In genomic region chr16:14186007-14186953, GRCh38 we compare ENCODE assay signal across 8 cellular contexts.
DNase-seq lines count a peak whose midpoint lies in the region; ATAC-seq, FAIRE-seq and TF ChIP-seq lines count a peak whose summit lies in the region.

No MANE protein-coding gene starts in this region.

- intact Hi-C loops in K562 (cut with micrococcal nuclease): loop anchor here (10.0 kb wide), 1 partner anchor 111 kb away; the partner anchor contains the start of gene MRTFB

- TF ChIP-seq RAD21 in K562 (CRISPR knock-in tag; conservative IDR thresholded peaks at IDR 0.05 in 1 of 2, IDR thresholded peaks at IDR 0.05 in 1 of 2): peak in 1 of 2 experiments; percentile 29; a peak in 2 of 4 replicates

- H3K9me1 ChIP-seq in K562 (ENCODE audit: control insufficient read depth, insufficient read depth, low read length): no peaks in the 10 kb centered on the region

- BruUV-seq in K562 (replicated peaks; lab: Mats Ljungman, UMichigan): no TSS peak

- H3K36me3 ChIP-seq in K562 (ENCODE audit: control insufficient read depth, insufficient read depth, low read length): no peaks in the 10 kb centered on the region

- peaks cover 0 to 9% of the 10 kb centered on the region in 2 experiments; a peak in 1 of 5 replicates for H3K4me1 ChIP-seq in K562 (replicated peaks in 1 of 2; ENCODE audit: control insufficient read depth in 2 of 2, insufficient read depth in 2 of 2, low read length in 2 of 2)

- FAIRE-seq in K562 (lab: Jason Lieb, UNC): peak; percentile 15

- no peaks in the 10 kb centered on the region for H3K27me3 ChIP-seq in K562 (ENCODE audit: control insufficient read depth in 2 of 2, insufficient read depth in 2 of 2, low read length in 2 of 2)

- H3K4me2 ChIP-seq in K562 (ENCODE audit: insufficient read depth, low read length): no peak overlapping the region

- DNase-seq in EL: peak; percentile 63
- DNase-seq in NCI-H2029 (lab: John Stamatoyannopoulos, UW): peak; percentile 47
- DNase-seq in K562 (ENCODE audit: extremely low read depth in 1 of 4, low spot score in 3 of 4): peak in 1 of 4 experiments; percentile 18
- peak; percentile 65 for DNase-seq in inferior parietal cortex (ENCODE audit: extremely low spot score)
- no peak for DNase-seq in GM19238 (ENCODE audit: insufficient read length, low spot score)
- no peak for DNase-seq in activated CD4-positive, alpha-beta T cell treated with anti-CD3 and anti-CD28 coated beads for 4 hours

- in situ Hi-C loops in K562 (cut with MboI): no loop called here

- ATAC-seq in K562: peak; percentile 57
- no peak for ATAC-seq in HG03460 (IDR thresholded peaks at IDR 0.05; ENCODE audit: unreplicated experiment)

- CTCF ChIA-PET in K562 (lab: Yijun Ruan, JAX; ENCODE audit: low intra/inter-chr PET ratio): no interaction called here

- no peak for TF ChIP-seq POLR2A in K562 (conservative IDR thresholded peaks at IDR 0.05)

- H2AFZ ChIP-seq in K562 (ENCODE audit: low read depth, low read length): peak overlapping the region; percentile 28; the same call in 1 of the 2 replicates

- H3K4me3 ChIP-seq in K562: no peak overlapping the region
- H3K4me3 ChIP-seq in skin epidermis: peak overlapping the region; percentile 12 to 28 (median 19)

- POLR2A ChIA-PET in K562 (lab: Yijun Ruan, JAX): interaction anchor here (0.6 to 3.2 kb wide), 8 partner anchors 8 to 618 kb away, joined by 3 to 12 read pairs (median 4); no protein-coding TSS in a partner anchor

- no peak overlapping the region for H3K9ac ChIP-seq in K562 (ENCODE audit: insufficient read depth in 1 of 2, low read depth in 2 of 2, low read length in 2 of 2)

- TF ChIP-seq CTCF in K562 (IDR thresholded peaks at IDR 0.05 in 2 of 3, conservative IDR thresholded peaks at IDR 0.05 in 1 of 3; ENCODE audit: insufficient read depth in 2 of 3, low read depth in 1 of 3, low read length in 3 of 3): peak in 2 of 3 experiments; percentile 40 to 41; a peak in 3 of 6 replicates

- no peaks in the 10 kb centered on the region for H4K20me1 ChIP-seq in K562 (replicated peaks; ENCODE audit: control insufficient read depth, insufficient read depth, low read length)

- 47% methylated on average over 14 of the region's 14 CpGs for WGBS in K562 (ENCODE audit: insufficient coverage, low coverage, missing lambda C conversion rate)

- H3K27ac ChIP-seq in K562 (ENCODE audit: extremely low read depth, low read depth, low read length) (no peak overlapping the region), skin epidermis (peak overlapping the region in 18 of 21 experiments; percentile 26 to 85 (median 55))

- H3K79me2 ChIP-seq in K562 (ENCODE audit: control insufficient read depth, insufficient read depth, low read length): no peaks in the 10 kb centered on the region

- H3K9me3 ChIP-seq in K562 (replicated peaks; ENCODE audit: control insufficient read depth, insufficient read depth, low read depth, low read length): no peaks in the 10 kb centered on the region

- TF ChIP-seq EP300 in K562 (IDR thresholded peaks at IDR 0.05; ENCODE audit: low read length): no peak

TF ChIP-seq in K562, 482 proteins besides CTCF, POLR2A, EP300 and RAD21:
- no peak for TF ChIP-seq TGIF2 (CRISPR knock-in tag; IDR thresholded peaks at IDR 0.05)
- TF ChIP-seq ZNF384 (IDR thresholded peaks at IDR 0.05; ENCODE audit: low read depth, low read length): peak; percentile 60; the same call in 1 of the 2 replicates
- TF ChIP-seq PBX2 (CRISPR knock-in tag; IDR thresholded peaks at IDR 0.05; ENCODE audit: low read depth): no peak
- TF ChIP-seq PBX2 (tag; conservative IDR thresholded peaks at IDR 0.05; ENCODE audit: low read depth): peak; percentile 23; the same call in 1 of the 2 replicates
- no peak for TF ChIP-seq TEAD2 (tag; IDR thresholded peaks at IDR 0.05)
- peak; percentile 14 for TF ChIP-seq MEIS2 (IDR thresholded peaks at IDR 0.05; ENCODE audit: partially characterized antibody)
- TF ChIP-seq POU5F1 (IDR thresholded peaks at IDR 0.05; ENCODE audit: borderline replicate concordance, low read depth, low read length, partially characterized antibody): no peak

Comparison
In these comparisons a context has a peak if more than half of its experiments do, and no peak if none do; other contexts are left out.
1. DNase-seq: peak in EL (single experiment), NCI-H2029 (single experiment) and inferior parietal cortex (single experiment); none in GM19238 (single experiment) and activated CD4-positive, alpha-beta T cell treated with anti-CD3 and anti-CD28 coated beads for 4 hours (0 of 2).